ENCODE assay signal across 8 cellular contexts in the genomic region with DNA sequence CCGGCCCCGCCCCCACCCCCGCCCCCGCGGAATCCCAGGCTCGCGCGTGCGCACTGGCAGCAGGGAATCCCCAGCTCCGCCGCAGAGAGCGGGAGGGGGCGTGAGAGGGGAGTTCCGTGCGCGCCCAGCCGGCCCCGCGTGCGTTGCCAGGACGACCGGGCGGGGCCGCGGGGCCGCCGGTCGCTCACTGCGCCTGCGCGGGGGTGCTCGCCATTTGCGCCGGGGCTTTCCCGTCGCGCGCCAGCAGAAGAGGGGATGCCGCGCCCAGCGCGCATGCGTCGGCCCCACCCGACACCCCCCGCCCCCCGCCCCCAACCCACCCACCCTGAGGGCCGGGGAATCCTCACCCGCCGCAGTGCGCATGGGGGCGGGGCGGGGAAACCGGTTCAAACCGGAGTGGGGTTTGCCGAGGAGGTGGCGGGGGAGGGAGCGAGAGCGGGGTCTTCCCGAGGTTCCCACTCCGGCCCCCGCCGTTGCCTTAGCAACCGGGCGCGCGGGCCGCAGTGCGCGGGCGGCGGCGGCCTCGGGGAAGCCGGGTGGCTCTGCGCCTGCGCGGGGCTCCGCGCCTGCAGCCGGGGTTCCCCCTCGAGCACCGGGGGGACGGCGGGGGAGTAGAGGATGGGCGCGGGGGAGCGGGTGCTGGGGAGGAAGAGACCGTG. TPM values are rescaled to one million over a fixed set of nuclear protein-coding genes. Genes with fewer than 3 reads are reported as not detected.
DNase-seq lines count a peak whose midpoint lies in the region; ATAC-seq and TF ChIP-seq lines count a peak whose summit lies in the region.

No MANE protein-coding gene starts in this region.

- H3K9me3 Mint-ChIP-seq in activated CD8-positive, alpha-beta memory T cell treated with anti-CD3 and anti-CD28 coated beads, Interleukin-2, amount 10 ng/mL, durations not matched to agents 7 days and 5 days (ENCODE audit: low read depth): no peaks in the 10 kb centered on the region
- H3K9me3 Mint-ChIP-seq in endodermal cell (no peaks in the 10 kb centered on the region), mesothelial cell of epicardium (no peaks in the 10 kb centered on the region)

- TF ChIP-seq CTCF in endodermal cell (conservative IDR thresholded peaks at IDR 0.05): no peak
- no peak for TF ChIP-seq CTCF in mesothelial cell of epicardium (IDR thresholded peaks at IDR 0.05; ENCODE audit: unreplicated experiment)

- H3K4me1 Mint-ChIP-seq in activated CD8-positive, alpha-beta memory T cell treated with anti-CD3 and anti-CD28 coated beads, Interleukin-2, amount 10 ng/mL, durations not matched to agents 7 days and 5 days: peaks cover 36% of the 10 kb centered on the region
- H3K4me1 Mint-ChIP-seq in endodermal cell: peaks cover 13% of the 10 kb centered on the region
- H3K4me1 Mint-ChIP-seq in mesothelial cell of epicardium: peaks cover 32% of the 10 kb centered on the region

- H3K4me3 Mint-ChIP-seq in activated CD8-positive, alpha-beta memory T cell treated with anti-CD3 and anti-CD28 coated beads, Interleukin-2, amount 10 ng/mL, durations not matched to agents 7 days and 5 days: peak overlapping the region; percentile 77
- H3K4me3 Mint-ChIP-seq in endodermal cell: peak overlapping the region; percentile 68
- peak overlapping the region; percentile 65 for H3K4me3 Mint-ChIP-seq in mesothelial cell of epicardium

- peaks cover 45% of the 10 kb centered on the region for H3K27me3 ChIP-seq in endodermal cell (ENCODE audit: control insufficient read depth, insufficient read depth, low read length, poor library complexity, severe bottlenecking)

- peak overlapping the region; percentile 70 for H3K4me3 ChIP-seq in endodermal cell (ENCODE audit: low read length)

- no peaks in the 10 kb centered on the region for H3K4me1 ChIP-seq in endodermal cell (ENCODE audit: control insufficient read depth, insufficient read depth, low read length)

- CTCF ChIA-PET in activated CD8-positive, alpha-beta memory T cell treated with anti-CD3 and anti-CD28 coated beads, Interleukin-2, amount 10 ng/mL, durations not matched to agents 7 days and 5 days (lab: Charles Lee): interaction anchor here (0.8 to 6.4 kb wide), 3 partner anchors 14 to 89 kb away, joined by 4 to 91 read pairs (median 77); a partner anchor contains a TSS

- WGBS in endodermal cell (ENCODE audit: insufficient coverage in 1 of 2, insufficient read length in 1 of 2), 2 experiments: 0% methylated on average over 76 of the region's 89 CpGs; no CpG with 5 or more reads in 1 of the 2 experiments

- H3K36me3 ChIP-seq in endodermal cell (ENCODE audit: control insufficient read depth, insufficient read depth, low read length): no peaks in the 10 kb centered on the region

- peak; percentile 47 for ATAC-seq in GM21423 (IDR thresholded peaks at IDR 0.05; ENCODE audit: unreplicated experiment)
- peak; percentile 78 for ATAC-seq in activated CD8-positive, alpha-beta memory T cell treated with anti-CD3 and anti-CD28 coated beads, Interleukin-2, amount 10 ng/mL, durations not matched to agents 7 days and 5 days

- H3K36me3 Mint-ChIP-seq in activated CD8-positive, alpha-beta memory T cell treated with anti-CD3 and anti-CD28 coated beads, Interleukin-2, amount 10 ng/mL, durations not matched to agents 7 days and 5 days: no peaks in the 10 kb centered on the region
- H3K36me3 Mint-ChIP-seq in endodermal cell (ENCODE audit: low read depth): no peaks in the 10 kb centered on the region
- no peaks in the 10 kb centered on the region for H3K36me3 Mint-ChIP-seq in mesothelial cell of epicardium

- H3K27me3 Mint-ChIP-seq in activated CD8-positive, alpha-beta memory T cell treated with anti-CD3 and anti-CD28 coated beads, Interleukin-2, amount 10 ng/mL, durations not matched to agents 7 days and 5 days: peaks cover 40% of the 10 kb centered on the region
- H3K27me3 Mint-ChIP-seq in endodermal cell (ENCODE audit: insufficient read depth) (peaks cover 42% of the 10 kb centered on the region), mesothelial cell of epicardium (ENCODE audit: low read depth) (peaks cover 34% of the 10 kb centered on the region)

- H3K27ac ChIP-seq in endodermal cell (ENCODE audit: low read depth, low read length): peak overlapping the region; percentile 94

- H3K9ac ChIP-seq in endodermal cell (ENCODE audit: extremely low read depth, low read length, poor library complexity, severe bottlenecking): peak overlapping the region; percentile 30

- DNase-seq in CMK (ENCODE audit: low read depth): peak; percentile 82
- DNase-seq in HuH-7 (ENCODE audit: low spot score): peak; percentile 97
- peak; percentile 95 for DNase-seq in NOMO-1 treated with dmso at 0.1 percent for 144 hours (lab: John Stamatoyannopoulos, UW; ENCODE audit: unreplicated experiment)
- peak; percentile 96 for DNase-seq in activated CD8-positive, alpha-beta memory T cell treated with anti-CD3 and anti-CD28 coated beads, Interleukin-2, amount 10 ng/mL, durations not matched to agents 7 days and 5 days
- DNase-seq in endodermal cell: peak; percentile 98
- peak; percentile 99 for DNase-seq in mesothelial cell of epicardium (ENCODE audit: low spot score in 2 of 2, unreplicated experiment in 2 of 2)
- peak; percentile 94 for DNase-seq in stimulated activated CD8-positive, alpha-beta memory T cell treated with anti-CD3 and anti-CD28 coated beads, Interleukin-15, amount 100 ng/mL, for 24 hours (ENCODE audit: low read depth)

- H3K27ac Mint-ChIP-seq in activated CD8-positive, alpha-beta memory T cell treated with anti-CD3 and anti-CD28 coated beads, Interleukin-2, amount 10 ng/mL, durations not matched to agents 7 days and 5 days: no peak overlapping the region
- H3K27ac Mint-ChIP-seq in endodermal cell (peak overlapping the region; percentile 97), mesothelial cell of epicardium (no peak overlapping the region)

- no peaks in the 10 kb centered on the region for H3K9me3 ChIP-seq in endodermal cell (ENCODE audit: control insufficient read depth, low read length)

RNA-seq across cellular contexts. Expression of a gene that starts 15.1 kb away (rescaled TPM):
- 100 to 1,000 TPM in 1 of 2 experiments, 10 to 100 TPM in 1; 83.8 to 101 TPM for total RNA-seq in activated CD8-positive, alpha-beta memory T cell treated with anti-CD3 and anti-CD28 coated beads, Interleukin-2, amount 10 ng/mL, durations not matched to agents 7 days and 5 days
- 100 to 1,000 TPM; 129 to 143 TPM for total RNA-seq in endodermal cell
- polyA plus RNA-seq in endodermal cell (2013, experiment 1 of 2): 93.5 TPM
- polyA plus RNA-seq in endodermal cell (2013, experiment 2 of 2): 87.9 TPM
- 70.4 to 73.1 TPM (median 72.6 TPM) in 3 replicates for total RNA-seq in mesothelial cell of epicardium

RNA-seq across cellular contexts. Expression of a gene that starts 19.0 kb away (rescaled TPM):
- under 1 TPM in 1 of 2 experiments, not detected in 1; 0.21 TPM for total RNA-seq in activated CD8-positive, alpha-beta memory T cell treated with anti-CD3 and anti-CD28 coated beads, Interleukin-2, amount 10 ng/mL, durations not matched to agents 7 days and 5 days
- total RNA-seq in endodermal cell: 1 to 10 TPM; 5.8 to 8.2 TPM
- polyA plus RNA-seq in endodermal cell (2013, experiment 1 of 2): 13.1 TPM
- polyA plus RNA-seq in endodermal cell (2013, experiment 2 of 2): 11.3 TPM
- 16.8 to 20.3 TPM (median 19.7 TPM) in 3 replicates for total RNA-seq in mesothelial cell of epicardium

Comparison
In these comparisons a context has a peak if more than half of its experiments do, and no peak if none do; other contexts are left out.
1. Peak in every context shown above with its lines: DNase-seq, ATAC-seq, H3K4me3 ChIP-seq and H3K27ac ChIP-seq.
2. RNA of a gene that starts 19.0 kb away (total RNA-seq): 16.8 to 20.3 TPM in mesothelial cell of epicardium and 5.8 to 8.2 TPM in endodermal cell; 0.21 TPM in activated CD8-positive, alpha-beta memory T cell treated with anti-CD3 and anti-CD28 coated beads, Interleukin-2, amount 10 ng/mL, durations not matched to agents 7 days and 5 days; every median in the first group is over 4 times any median in the second.